22 cellular contexts compared by ENCODE assay signal in the genomic region with DNA sequence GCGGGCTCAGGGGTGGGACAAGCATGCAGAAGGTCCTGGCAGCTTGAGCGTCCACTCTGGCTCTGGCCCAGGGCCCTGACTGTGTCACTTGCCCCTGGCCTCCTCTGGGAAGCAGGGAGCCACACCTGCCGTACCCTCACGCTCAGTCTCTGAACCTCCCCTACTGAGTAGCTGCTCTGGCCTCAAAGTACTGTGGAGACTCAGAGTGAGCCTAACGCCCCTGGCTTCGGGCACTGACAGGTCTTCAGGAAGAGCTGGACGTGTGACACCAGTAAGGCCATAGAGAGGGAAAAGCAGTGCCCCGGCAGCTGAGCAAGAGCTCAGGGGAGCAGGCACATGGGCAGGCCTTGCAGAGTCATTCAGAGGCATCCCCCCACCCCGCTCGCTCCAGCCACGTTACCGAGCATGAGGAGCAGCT.
DNase-seq lines count a peak whose midpoint lies in the region; ATAC-seq and TF ChIP-seq lines count a peak whose summit lies in the region.
"Had no signal": no experiment of that assay in that cellular context is flagged by ENCODE, and none has a peak within 500 bp of the region (broad histone marks: within the 10 kb centered on the region; RNA-seq: fewer than 3 reads in every experiment).

No MANE protein-coding gene starts in this region.

- no peaks in the 10 kb centered on the region for H3K27me3 Mint-ChIP-seq in osteocyte (ENCODE audit: unreplicated experiment)
- H3K27me3 Mint-ChIP-seq: CD4-positive, alpha-beta memory T cell had no signal

- H3K4me3 Mint-ChIP-seq in osteocyte (ENCODE audit: unreplicated experiment) = no peak overlapping the region
- H3K4me3 Mint-ChIP-seq: CD4-positive, alpha-beta memory T cell; HFFc6 had no signal

- TF ChIP-seq CTCF in osteocyte (IDR thresholded peaks at IDR 0.05) = no peak

- no peaks in the 10 kb centered on the region for H3K9me3 Mint-ChIP-seq in osteocyte (ENCODE audit: unreplicated experiment)
- H3K9me3 Mint-ChIP-seq: CD4-positive, alpha-beta memory T cell; HFFc6 had no signal

- H3K36me3 Mint-ChIP-seq in osteocyte (ENCODE audit: unreplicated experiment) = peaks cover 1% of the 10 kb centered on the region
- H3K36me3 Mint-ChIP-seq: CD4-positive, alpha-beta memory T cell had no signal

- peak; percentile 42 for DNase-seq in activated CD8-positive, alpha-beta memory T cell treated with anti-CD3 and anti-CD28 coated beads for 24 hours
- DNase-seq in activated CD8-positive, alpha-beta memory T cell treated with anti-CD3 and anti-CD28 coated beads, Interleukin-2, amount 50 U/mL, for 4 hours = no peak
- DNase-seq in D341Med (ENCODE audit: low spot score) (peak; percentile 5), ecto neural progenitor cell (ENCODE audit: low spot score) (peak; percentile 33), osteocyte (ENCODE audit: extremely low spot score, unreplicated experiment) (peak; percentile 73)
- DNase-seq in activated CD4-positive, CD25-positive, alpha-beta regulatory T cell (lab: John Stamatoyannopoulos, UW) = no peak
- no peak for DNase-seq in activated CD4-positive, alpha-beta T cell treated with anti-CD3 and anti-CD28 coated beads for 1 hour
- DNase-seq: ACHN; Caco-2; CD4-positive, alpha-beta memory T cell; DND-41; HFFc6; KG1; NCI-H1092; NCI-H1436; NCI-H2029; NCI-H345; NCI-H524; NCI-H774; NK-92 treated with Interleukin-12 subunit alpha and Interleukin-12 subunit beta, amount 100 ng/mL, for 24 hours; SJCRH30 had no signal

- no peak for ATAC-seq in GM21717 (IDR thresholded peaks at IDR 0.05; ENCODE audit: unreplicated experiment)

- H3K27ac Mint-ChIP-seq in osteocyte (ENCODE audit: unreplicated experiment) = no peak overlapping the region
- H3K27ac Mint-ChIP-seq: CD4-positive, alpha-beta memory T cell; HFFc6 had no signal

- H3K4me1 Mint-ChIP-seq in osteocyte (ENCODE audit: unreplicated experiment) = peaks cover 4% of the 10 kb centered on the region
- H3K4me1 Mint-ChIP-seq: CD4-positive, alpha-beta memory T cell had no signal

Comparison
In these comparisons a context has a peak if more than half of its experiments do, and no peak if none do; other contexts are left out.
1. DNase-seq: peak in activated CD8-positive, alpha-beta memory T cell treated with anti-CD3 and anti-CD28 coated beads for 24 hours (single experiment), D341Med (single experiment), ecto neural progenitor cell (single experiment) and osteocyte (single experiment); none in activated CD8-positive, alpha-beta memory T cell treated with anti-CD3 and anti-CD28 coated beads, Interleukin-2, amount 50 U/mL, for 4 hours (single experiment), activated CD4-positive, CD25-positive, alpha-beta regulatory T cell (0 of 4) and activated CD4-positive, alpha-beta T cell treated with anti-CD3 and anti-CD28 coated beads for 1 hour (single experiment).